ENCODE assay signal across 28 cellular contexts in genomic region chr13:112738606-112739005, GRCh38.
"Had no signal": no experiment of that assay in that cellular context is flagged by ENCODE, and none has a peak within 500 bp of the region (broad histone marks: within the 10 kb centered on the region; RNA-seq: fewer than 3 reads in every experiment).

No MANE protein-coding gene starts in this region.

- DNase-seq: activated CD4-positive, alpha-beta memory T cell treated with anti-CD3 and anti-CD28 coated beads for 36 hours; activated CD4-positive, alpha-beta T cell treated with anti-CD3 and anti-CD28 coated beads for 36 hours; activated CD4-positive, alpha-beta T cell treated with anti-CD3 and anti-CD28 coated beads, Interleukin-2, amount 10 ng/mL, durations not matched to agents 24 days and 14 days; activated CD4-positive, CD25-positive, alpha-beta regulatory T cell; activated CD4-positive, CD25-positive, alpha-beta regulatory T cell treated with anti-CD3 and anti-CD28 coated beads, Interleukin-2, amount 50 U/mL, for 72 hours; activated CD8-positive, alpha-beta memory T cell treated with anti-CD3 and anti-CD28 coated beads, Interleukin-2, amount 50 U/mL, for 48 hours; activated gamma-delta T cell; activated naive CD4-positive, alpha-beta T cell; activated naive CD4-positive, alpha-beta T cell treated with anti-CD3 and anti-CD28 coated beads, Interleukin-2, amount 10 ng/mL, durations not matched to agents 7 days and 5 days; activated naive CD8-positive, alpha-beta T cell treated with anti-CD3 and anti-CD28 coated beads, Interleukin-2, amount 10 ng/mL, durations not matched to agents 7 days and 5 days; activated T-cell treated with anti-CD3 and anti-CD28 coated beads for 4 hours; activated T-cell treated with anti-CD3 and anti-CD28 coated beads, Interleukin-2, amount 50 U/mL, for 24 hours; activated T-cell treated with anti-CD3 and anti-CD28 coated beads, Interleukin-2, amount 50 U/mL, for 72 hours; brain microvascular endothelial cell; dorsolateral prefrontal cortex; effector memory CD4-positive, alpha-beta T cell; endodermal cell; foreskin fibroblast; T-helper 1 cell; T-helper 17 cell; T1000; WERI-Rb-1 had no signal

- H3K27me3 Mint-ChIP-seq: activated CD4-positive, alpha-beta memory T cell treated with anti-CD3 and anti-CD28 coated beads for 36 hours; activated CD4-positive, alpha-beta T cell treated with anti-CD3 and anti-CD28 coated beads for 36 hours; activated CD4-positive, alpha-beta T cell treated with anti-CD3 and anti-CD28 coated beads, Interleukin-2, amount 10 ng/mL, durations not matched to agents 24 days and 14 days; activated naive CD4-positive, alpha-beta T cell treated with anti-CD3 and anti-CD28 coated beads, Interleukin-2, amount 10 ng/mL, durations not matched to agents 7 days and 5 days; activated naive CD8-positive, alpha-beta T cell treated with anti-CD3 and anti-CD28 coated beads, Interleukin-2, amount 10 ng/mL, durations not matched to agents 7 days and 5 days; activated T-cell treated with anti-CD3 and anti-CD28 coated beads, Interleukin-2, amount 50 U/mL, for 24 hours; central memory CD8-positive, alpha-beta T cell; dendritic cell treated with granulocyte-macrophage colony-stimulating factor and Interleukin-4, amounts not matched to agents 40 ng/mL and 50 ng/mL, for 4 days; T-helper 17 cell had no signal

- H3K27ac Mint-ChIP-seq: activated CD4-positive, alpha-beta memory T cell treated with anti-CD3 and anti-CD28 coated beads for 36 hours; activated CD4-positive, alpha-beta T cell treated with anti-CD3 and anti-CD28 coated beads for 36 hours; activated CD4-positive, alpha-beta T cell treated with anti-CD3 and anti-CD28 coated beads, Interleukin-2, amount 10 ng/mL, durations not matched to agents 24 days and 14 days; activated naive CD4-positive, alpha-beta T cell treated with anti-CD3 and anti-CD28 coated beads, Interleukin-2, amount 10 ng/mL, durations not matched to agents 7 days and 5 days; activated naive CD4-positive, alpha-beta T cell treated with anti-CD3 and anti-CD28 coated beads, Interleukin-2, amount 50 U/mL, for 72 hours; activated naive CD8-positive, alpha-beta T cell treated with anti-CD3 and anti-CD28 coated beads, Interleukin-2, amount 10 ng/mL, durations not matched to agents 7 days and 5 days; activated T-cell treated with anti-CD3 and anti-CD28 coated beads, Interleukin-2, amount 50 U/mL, for 24 hours; activated T-cell treated with anti-CD3 and anti-CD28 coated beads, Interleukin-2, amount 50 U/mL, for 72 hours; dendritic cell treated with granulocyte-macrophage colony-stimulating factor and Interleukin-4, amounts not matched to agents 40 ng/mL and 50 ng/mL, for 4 days; endodermal cell; T-helper 17 cell; T-helper 2 cell treated with Interferon-gamma antibody and Interleukin-4, amounts not matched to agents 5 μg/mL and 100 μg/mL, for 36 hours had no signal

- H3K36me3 ChIP-seq: brain microvascular endothelial cell, WERI-Rb-1 had no signal

- H3K9me3 Mint-ChIP-seq: activated CD4-positive, alpha-beta memory T cell treated with anti-CD3 and anti-CD28 coated beads for 36 hours; activated CD4-positive, alpha-beta T cell treated with anti-CD3 and anti-CD28 coated beads, Interleukin-2, amount 10 ng/mL, durations not matched to agents 24 days and 14 days; activated naive CD4-positive, alpha-beta T cell treated with anti-CD3 and anti-CD28 coated beads, Interleukin-2, amount 10 ng/mL, durations not matched to agents 7 days and 5 days; activated naive CD4-positive, alpha-beta T cell treated with anti-CD3 and anti-CD28 coated beads, Interleukin-2, amount 50 U/mL, for 72 hours; activated naive CD8-positive, alpha-beta T cell treated with anti-CD3 and anti-CD28 coated beads, Interleukin-2, amount 10 ng/mL, durations not matched to agents 7 days and 5 days; activated T-cell treated with anti-CD3 and anti-CD28 coated beads, Interleukin-2, amount 50 U/mL, for 24 hours; activated T-cell treated with anti-CD3 and anti-CD28 coated beads, Interleukin-2, amount 50 U/mL, for 72 hours; central memory CD8-positive, alpha-beta T cell; dendritic cell treated with granulocyte-macrophage colony-stimulating factor and Interleukin-4, amounts not matched to agents 40 ng/mL and 50 ng/mL, for 4 days; endodermal cell; T-helper 2 cell treated with Interferon-gamma antibody and Interleukin-4, amounts not matched to agents 5 μg/mL and 100 μg/mL, for 36 hours had no signal

- H3K4me3 Mint-ChIP-seq: activated CD4-positive, alpha-beta memory T cell treated with anti-CD3 and anti-CD28 coated beads for 36 hours; activated CD4-positive, alpha-beta T cell treated with anti-CD3 and anti-CD28 coated beads for 36 hours; activated CD4-positive, alpha-beta T cell treated with anti-CD3 and anti-CD28 coated beads, Interleukin-2, amount 10 ng/mL, durations not matched to agents 24 days and 14 days; activated naive CD4-positive, alpha-beta T cell treated with anti-CD3 and anti-CD28 coated beads, Interleukin-2, amount 10 ng/mL, durations not matched to agents 7 days and 5 days; activated naive CD8-positive, alpha-beta T cell treated with anti-CD3 and anti-CD28 coated beads, Interleukin-2, amount 10 ng/mL, durations not matched to agents 7 days and 5 days; activated T-cell treated with anti-CD3 and anti-CD28 coated beads, Interleukin-2, amount 50 U/mL, for 24 hours; activated T-cell treated with anti-CD3 and anti-CD28 coated beads, Interleukin-2, amount 50 U/mL, for 72 hours; central memory CD8-positive, alpha-beta T cell; dendritic cell treated with granulocyte-macrophage colony-stimulating factor and Interleukin-4, amounts not matched to agents 40 ng/mL and 50 ng/mL, for 4 days; endodermal cell; T-helper 17 cell; T-helper 2 cell treated with Interferon-gamma antibody and Interleukin-4, amounts not matched to agents 5 μg/mL and 100 μg/mL, for 36 hours had no signal

- H3K27ac ChIP-seq: brain microvascular endothelial cell, coronary artery, WERI-Rb-1 had no signal

- H3K4me3 ChIP-seq: coronary artery, dorsolateral prefrontal cortex had no signal

- H3K27me3 ChIP-seq: brain microvascular endothelial cell, dorsolateral prefrontal cortex had no signal

- H3K4me1 Mint-ChIP-seq: activated naive CD4-positive, alpha-beta T cell treated with anti-CD3 and anti-CD28 coated beads, Interleukin-2, amount 10 ng/mL, durations not matched to agents 7 days and 5 days; activated naive CD8-positive, alpha-beta T cell treated with anti-CD3 and anti-CD28 coated beads, Interleukin-2, amount 10 ng/mL, durations not matched to agents 7 days and 5 days had no signal

- ATAC-seq: activated CD4-positive, alpha-beta T cell treated with anti-CD3 and anti-CD28 coated beads for 36 hours; activated naive CD4-positive, alpha-beta T cell treated with anti-CD3 and anti-CD28 coated beads, Interleukin-2, amount 50 U/mL, for 72 hours; activated T-cell treated with anti-CD3 and anti-CD28 coated beads, Interleukin-2, amount 50 U/mL, for 72 hours; esophagus mucosa; T-helper 17 cell had no signal

- H3K36me3 Mint-ChIP-seq: activated CD4-positive, alpha-beta memory T cell treated with anti-CD3 and anti-CD28 coated beads for 36 hours; activated naive CD4-positive, alpha-beta T cell treated with anti-CD3 and anti-CD28 coated beads, Interleukin-2, amount 10 ng/mL, durations not matched to agents 7 days and 5 days; activated naive CD4-positive, alpha-beta T cell treated with anti-CD3 and anti-CD28 coated beads, Interleukin-2, amount 50 U/mL, for 72 hours; activated naive CD8-positive, alpha-beta T cell treated with anti-CD3 and anti-CD28 coated beads, Interleukin-2, amount 10 ng/mL, durations not matched to agents 7 days and 5 days had no signal
